1 cellular context compared by ENCODE assay signal in genomic region chr2:138494265-138494966, GRCh38.
TF ChIP-seq lines count a peak whose summit lies in the region.

No MANE protein-coding gene starts in this region.

TF ChIP-seq in H1, 55 proteins besides CTCF, POLR2A, EP300 and RAD21:
- TF ChIP-seq KDM5A (IDR thresholded peaks at IDR 0.05; ENCODE audit: low read length), result no peak
- no peak for TF ChIP-seq YY1 (IDR thresholded peaks at IDR 0.05; ENCODE audit: low read depth, low read length)
- TF ChIP-seq SIN3A (conservative IDR thresholded peaks at IDR 0.05 in 1 of 2, IDR thresholded peaks at IDR 0.05 in 1 of 2; ENCODE audit: low read depth in 1 of 2, low read length in 2 of 2), result no peak
- TF ChIP-seq ZNF274 (IDR thresholded peaks at IDR 0.05; ENCODE audit: borderline replicate concordance, extremely low read depth, low read length), result no peak
- no peak for TF ChIP-seq ATF2 (IDR thresholded peaks at IDR 0.05; ENCODE audit: low read length)
- TF ChIP-seq KDM4A (IDR thresholded peaks at IDR 0.05; ENCODE audit: low read depth, low read length, severe bottlenecking), result no peak
- no peak for TF ChIP-seq SP2 (IDR thresholded peaks at IDR 0.05; ENCODE audit: low read length)
- no peak for TF ChIP-seq BRCA1 (IDR thresholded peaks at IDR 0.05; ENCODE audit: low read depth, low read length)
